ENCODE assay signal across 8 cellular contexts in the genomic region with DNA sequence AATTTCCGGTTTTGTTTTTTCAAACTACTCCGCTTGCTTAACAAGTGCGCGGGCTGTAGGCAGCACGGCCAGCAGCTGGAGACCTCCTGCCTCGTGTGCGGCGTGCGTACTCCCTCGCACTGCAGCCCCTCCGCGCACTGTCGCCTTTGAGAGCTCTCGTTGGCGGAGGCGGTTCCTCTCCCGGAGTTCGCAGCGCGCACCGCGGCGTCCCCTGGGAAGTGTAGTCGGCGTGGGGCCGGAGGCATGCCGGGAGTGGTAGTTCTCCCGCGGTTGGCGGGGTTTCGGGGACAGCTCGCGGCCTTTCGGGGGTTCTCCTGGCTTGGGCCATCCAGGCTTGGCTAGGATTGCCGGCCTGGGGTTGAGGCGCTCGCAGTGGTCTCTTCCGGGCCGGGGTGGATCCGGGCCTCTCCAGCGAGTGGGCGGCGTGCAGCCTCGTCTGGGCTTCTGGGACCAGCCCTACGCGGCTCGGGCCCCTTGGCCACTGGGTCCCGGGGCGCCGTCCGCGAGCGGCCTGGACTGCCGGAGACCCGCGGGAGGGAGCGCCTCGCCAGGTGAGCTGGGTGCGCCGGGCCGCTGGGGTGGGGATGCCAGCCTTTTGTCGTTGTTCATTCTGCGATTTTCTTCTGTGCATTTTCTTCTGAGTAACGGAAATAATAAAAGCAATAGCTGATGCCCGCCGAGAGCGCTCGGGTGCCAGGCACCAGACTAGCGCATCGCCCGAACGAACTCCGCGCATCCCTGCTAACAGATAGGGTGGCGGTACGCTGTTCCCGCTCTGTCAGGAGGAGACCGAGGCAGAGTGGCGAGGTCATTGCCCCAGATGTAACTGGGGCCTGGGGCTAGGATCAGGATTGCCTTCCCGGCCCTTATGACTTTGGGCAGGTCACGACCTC. TPM values are rescaled to one million over a fixed set of nuclear protein-coding genes. Genes with fewer than 3 reads are reported as not detected.
A peak's percentile ranks its signal among the peaks of the same experiment; 100 is the strongest.
DNase-seq lines count a peak whose midpoint lies in the region; ATAC-seq and TF ChIP-seq lines count a peak whose summit lies in the region.

A gene (plus strand): TSS at position 258 of the 893 bp plus-strand sequence. CDS start 1,696 bp downstream, outside the sequence.

- DNase-seq in ELR (ENCODE audit: low read depth) (peak; percentile 91), T-helper 9 cell (peak; percentile 74), astrocyte of the hippocampus (ENCODE audit: low read depth, low spot score) (peak; percentile 96), right cardiac atrium (peak; percentile 94 to 97 (median 97)), progenitor cell of endocrine pancreas (ENCODE audit: low spot score, unreplicated experiment) (peak; percentile 62), tibial nerve (ENCODE audit: low spot score in 2 of 2) (peak; percentile 76 to 78), DMS53 treated with DMSO at 0.1 percent for 48 hours (lab: John Stamatoyannopoulos, UW; ENCODE audit: unreplicated experiment) (no peak)

- peak within 1 kb of the TSS; percentile 80 for H3K4me3 ChIP-seq in right cardiac atrium (ENCODE audit: low read length)
- peak within 1 kb of the TSS; percentile 79 to 91 (median 87) for H3K4me3 ChIP-seq in tibial nerve

- peaks cover 5% of the 10 kb centered on the region for H3K27me3 Mint-ChIP-seq in progenitor cell of endocrine pancreas

- ATAC-seq in HG03520 (IDR thresholded peaks at IDR 0.05; ENCODE audit: unreplicated experiment) (peak; percentile 91), right cardiac atrium (peak; percentile 99 to 100)

- H3K9me3 ChIP-seq in right cardiac atrium (ENCODE audit: control insufficient read depth, low read length) (no peaks in the 10 kb centered on the region), tibial nerve (peaks cover 0 to 19% (median 0%) of the 10 kb centered on the region in 4 donors)

- TF ChIP-seq CTCF in progenitor cell of endocrine pancreas (IDR thresholded peaks at IDR 0.05; ENCODE audit: unreplicated experiment) (no peak), tibial nerve (IDR thresholded peaks at IDR 0.05) (peak in 1 of 5 experiments; percentile 36)

- H3K4me1 Mint-ChIP-seq in progenitor cell of endocrine pancreas (ENCODE audit: low read depth): no peaks in the 10 kb centered on the region

- H3K4me3 Mint-ChIP-seq in progenitor cell of endocrine pancreas (ENCODE audit: low read depth): peak within 1 kb of the TSS; percentile 77

- H3K27ac ChIP-seq in right cardiac atrium (ENCODE audit: low read length) (peak within 1 kb of the TSS; percentile 49), tibial nerve (peak within 1 kb of the TSS; percentile 54 to 87 (median 78))

- no peak for TF ChIP-seq POLR2A in tibial nerve (IDR thresholded peaks at IDR 0.05)

- H3K36me3 Mint-ChIP-seq in progenitor cell of endocrine pancreas (ENCODE audit: insufficient read depth): peaks cover 38% of the 10 kb centered on the region

- intact Hi-C loops in right cardiac atrium (cut with DNase I): loop anchor here in 2 of 4 donors (5.0 kb wide), 2 partner anchors 38 to 328 kb away; a partner anchor contains a TSS

- H3K27me3 ChIP-seq in right cardiac atrium (ENCODE audit: control insufficient read depth, insufficient read depth): no peaks in the 10 kb centered on the region
- no peaks in the 10 kb centered on the region for H3K27me3 ChIP-seq in tibial nerve

- peaks cover 51% of the 10 kb centered on the region for H3K9me3 Mint-ChIP-seq in progenitor cell of endocrine pancreas (ENCODE audit: low read depth)

- H3K4me1 ChIP-seq in right cardiac atrium (ENCODE audit: control insufficient read depth, insufficient read depth, low read length) (peaks cover 10% of the 10 kb centered on the region), tibial nerve (peaks cover 0 to 18% (median 8%) of the 10 kb centered on the region in 4 donors)

- peak within 1 kb of the TSS; percentile 84 for H3K27ac Mint-ChIP-seq in progenitor cell of endocrine pancreas

- peaks cover 0 to 36% (median 0%) of the 10 kb centered on the region in 3 donors for H3K36me3 ChIP-seq in tibial nerve

- TF ChIP-seq EP300 in tibial nerve (IDR thresholded peaks at IDR 0.05): peak; percentile 36 to 84

- 1% methylated on average over 81 of the region's 81 CpGs for WGBS in right cardiac atrium
- WGBS in tibial nerve, 2 donors: 3 to 4% methylated on average over 46 to 50 of the region's 81 CpGs

RNA-seq across cellular contexts. Expression of the gene that starts here (rescaled TPM):
- total RNA-seq in right cardiac atrium (1 to 10 TPM; 5.0 to 6.2 (median 5.6) TPM), progenitor cell of endocrine pancreas (8.1 and 8.5 TPM in 2 replicates), tibial nerve (1 to 10 TPM; 7.0 to 9.9 (median 9.2) TPM)
- polyA plus RNA-seq in right cardiac atrium: 1.6 TPM
